In the genomic region with DNA sequence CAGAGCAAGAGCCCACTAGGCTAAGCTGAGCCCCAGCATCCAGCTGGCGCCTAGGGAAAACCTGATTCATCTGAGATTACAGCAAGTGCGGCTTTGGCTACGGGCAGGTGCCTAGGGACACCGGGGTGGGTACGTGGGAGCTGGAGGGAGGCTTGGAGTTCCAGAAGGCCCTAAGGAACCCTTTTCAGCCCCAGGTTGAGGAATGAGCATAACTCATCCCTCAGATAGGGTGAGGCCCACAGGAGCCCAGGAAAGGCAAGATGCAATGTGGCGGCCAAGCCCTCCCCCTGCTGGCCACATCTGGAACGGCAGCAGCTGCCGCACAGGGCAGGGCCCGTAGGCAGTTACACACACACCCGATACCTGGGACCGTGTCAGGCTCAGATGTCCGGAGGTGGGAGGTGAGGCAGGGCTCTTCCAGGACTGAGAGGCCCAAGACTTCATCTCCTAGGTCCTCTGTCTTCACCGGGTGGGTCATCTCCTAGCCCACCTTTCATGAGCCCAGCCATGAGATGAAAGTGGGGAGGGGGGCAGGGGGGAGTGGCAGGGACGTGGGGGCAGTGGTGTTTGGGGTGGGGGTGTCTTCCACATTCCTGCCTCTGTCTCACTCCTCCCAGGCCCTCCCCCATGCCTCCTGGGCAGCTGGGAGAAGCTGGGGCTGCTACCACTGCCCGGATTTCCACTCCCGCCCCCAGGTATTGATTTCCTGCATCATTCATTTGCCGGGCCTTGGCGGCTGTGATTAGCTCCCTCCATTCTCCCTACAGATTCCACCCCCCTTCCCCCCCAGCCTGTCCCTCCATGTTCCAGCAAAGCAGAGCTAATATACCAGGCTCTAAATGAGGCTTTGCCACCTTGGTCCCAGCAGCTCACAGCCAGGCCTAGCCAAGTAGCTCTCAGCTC, we compare ENCODE assay signal across 8 cellular contexts. TPM values are rescaled to one million over a fixed set of nuclear protein-coding genes. Genes with fewer than 3 reads are reported as not detected.
DNase-seq lines count a peak whose midpoint lies in the region; TF ChIP-seq lines count a peak whose summit lies in the region.

No MANE protein-coding gene starts in this region.

- H3K36me3 ChIP-seq in tibial nerve, result no peaks in the 10 kb centered on the region

- TF ChIP-seq RAD21 in Ishikawa (IDR thresholded peaks at IDR 0.05; ENCODE audit: low read depth), result peak; percentile 99

- H3K27me3 ChIP-seq in tibial nerve, result peaks cover 0 to 14% of the 10 kb centered on the region in 2 donors

- no peaks in the 10 kb centered on the region for H3K27me3 Mint-ChIP-seq in osteocyte (ENCODE audit: unreplicated experiment)

- WGBS in tibial nerve, 2 donors, result 45 to 56% methylated on average over 9 to 12 of the region's 18 CpGs

- H3K9me3 ChIP-seq in tibial nerve, result no peaks in the 10 kb centered on the region

- TF ChIP-seq POLR2A in tibial nerve (IDR thresholded peaks at IDR 0.05), result no peak

- peak; percentile 49 for DNase-seq in NCI-H1436 (lab: John Stamatoyannopoulos, UW)
- no peak for DNase-seq in NCI-H1436 treated with DMSO at 0.1 percent for 48 hours (lab: John Stamatoyannopoulos, UW)
- peak; percentile 56 for DNase-seq in RPMI7951 (ENCODE audit: low read depth)
- peak; percentile 64 for DNase-seq in activated effector memory CD4-positive, alpha-beta T cell treated with Interleukin-2 at 50 U/mL for 16 hours
- DNase-seq in foreskin melanocyte, result peak; percentile 67
- DNase-seq in osteocyte (ENCODE audit: extremely low spot score, unreplicated experiment), result peak; percentile 91
- peak; percentile 48 to 72 for DNase-seq in tibial nerve (ENCODE audit: low spot score in 2 of 2)

- H3K4me3 ChIP-seq in tibial nerve, result no peak overlapping the region

- H3K36me3 Mint-ChIP-seq in osteocyte (ENCODE audit: unreplicated experiment), result peaks cover 3% of the 10 kb centered on the region

- peaks cover 13% of the 10 kb centered on the region for H3K4me1 Mint-ChIP-seq in osteocyte (ENCODE audit: unreplicated experiment)

- H3K27ac ChIP-seq in tibial nerve, result peak overlapping the region in 1 of 4 donors; percentile 2

- peaks cover 0 to 32% (median 16%) of the 10 kb centered on the region in 4 donors for H3K4me1 ChIP-seq in tibial nerve

- H3K9me3 Mint-ChIP-seq in osteocyte (ENCODE audit: unreplicated experiment), result no peaks in the 10 kb centered on the region

- TF ChIP-seq CTCF in osteocyte (IDR thresholded peaks at IDR 0.05), result peak; percentile 98
- TF ChIP-seq CTCF in tibial nerve (IDR thresholded peaks at IDR 0.05), result peak; percentile 94 to 98 (median 95)

- H3K4me3 Mint-ChIP-seq in osteocyte (ENCODE audit: unreplicated experiment), result no peak overlapping the region

- no peak overlapping the region for H3K27ac Mint-ChIP-seq in osteocyte (ENCODE audit: unreplicated experiment)

- TF ChIP-seq EP300 in Ishikawa (IDR thresholded peaks at IDR 0.05; ENCODE audit: borderline replicate concordance), result no peak
- no peak for TF ChIP-seq EP300 in tibial nerve (IDR thresholded peaks at IDR 0.05)

TF ChIP-seq in Ishikawa, 13 proteins besides CTCF, POLR2A, EP300 and RAD21:
- TF ChIP-seq TCF12 (IDR thresholded peaks at IDR 0.05; ENCODE audit: low read depth) (no peak), EGR1 (IDR thresholded peaks at IDR 0.05) (no peak), ZBTB7A (IDR thresholded peaks at IDR 0.05; ENCODE audit: low read depth) (no peak), FOXM1 (IDR thresholded peaks at IDR 0.05; ENCODE audit: borderline replicate concordance, low read depth) (no peak), CREB1 (IDR thresholded peaks at IDR 0.05; ENCODE audit: low read depth) (no peak), TEAD4 (IDR thresholded peaks at IDR 0.05) (no peak), TAF1 (IDR thresholded peaks at IDR 0.05; ENCODE audit: low read depth) (no peak), NFIC (IDR thresholded peaks at IDR 0.05) (no peak), CEBPB (IDR thresholded peaks at IDR 0.05) (no peak)
- TF ChIP-seq, protein P1, sequence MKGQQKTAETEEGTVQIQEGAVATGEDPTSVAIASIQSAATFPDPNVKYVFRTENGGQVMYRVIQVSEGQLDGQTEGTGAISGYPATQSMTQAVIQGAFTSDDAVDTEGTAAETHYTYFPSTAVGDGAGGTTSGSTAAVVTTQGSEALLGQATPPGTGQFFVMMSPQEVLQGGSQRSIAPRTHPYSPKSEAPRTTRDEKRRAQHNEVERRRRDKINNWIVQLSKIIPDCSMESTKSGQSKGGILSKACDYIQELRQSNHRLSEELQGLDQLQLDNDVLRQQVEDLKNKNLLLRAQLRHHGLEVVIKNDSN (IDR thresholded peaks at IDR 0.05), result no peak
- TF ChIP-seq, protein P2, sequence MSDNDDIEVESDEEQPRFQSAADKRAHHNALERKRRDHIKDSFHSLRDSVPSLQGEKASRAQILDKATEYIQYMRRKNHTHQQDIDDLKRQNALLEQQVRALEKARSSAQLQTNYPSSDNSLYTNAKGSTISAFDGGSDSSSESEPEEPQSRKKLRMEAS (IDR thresholded peaks at IDR 0.05), result no peak

RNA-seq across cellular contexts. Expression of a gene that starts 5.5 kb away (rescaled TPM):
- 4.0 and 4.5 TPM in 2 replicates for total RNA-seq in RPMI7951 (2014; rRNA removed; shearing (Covaris generic))
- 25.6 and 27.1 TPM in 2 replicates for total RNA-seq in osteocyte
- total RNA-seq in tibial nerve, result 10 to 100 TPM in 1 of 4 donors, 1 to 10 TPM in 3; 2.4 to 12.0 (median 4.9) TPM
